8 cellular contexts compared by ENCODE assay signal in the genomic region with DNA sequence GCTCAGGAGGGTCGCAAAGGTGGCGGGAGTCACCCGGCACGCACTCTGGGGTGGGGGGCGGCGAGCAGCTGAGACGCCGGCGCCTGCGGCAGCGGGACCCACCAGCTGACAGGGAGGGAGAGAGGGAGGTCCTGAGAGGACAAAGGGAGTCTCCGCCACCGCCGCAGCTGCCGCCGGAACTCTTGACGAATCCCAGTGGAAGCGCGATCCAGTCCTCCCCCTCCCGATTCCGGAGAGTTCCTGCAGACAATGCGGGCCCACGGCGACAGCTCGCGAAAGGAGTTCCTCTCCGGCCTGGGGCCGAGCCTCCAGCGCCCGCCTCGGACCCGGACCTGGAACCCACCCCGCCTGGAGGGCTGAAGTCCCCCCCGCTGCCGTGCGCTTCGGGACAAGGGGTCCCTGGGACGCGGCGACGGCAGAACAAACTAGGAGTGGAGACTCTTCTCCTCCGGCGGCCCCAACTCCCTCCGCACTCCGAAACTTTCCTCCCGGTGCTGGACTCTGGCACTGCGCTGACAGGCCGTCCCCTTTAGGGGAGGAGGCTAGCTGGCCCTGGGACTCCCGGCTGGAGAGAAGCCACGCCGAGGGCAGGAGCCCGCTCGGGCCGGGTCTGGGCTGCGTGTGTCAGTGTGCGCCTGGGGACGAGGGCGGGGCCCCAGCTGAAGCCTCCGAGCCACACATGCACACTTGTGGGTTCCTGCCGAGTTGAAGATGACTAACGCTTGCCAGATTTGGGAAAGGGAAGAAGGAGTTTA. TPM values are rescaled to one million over a fixed set of nuclear protein-coding genes. Genes with fewer than 3 reads are reported as not detected.
DNase-seq lines count a peak whose midpoint lies in the region; ATAC-seq and TF ChIP-seq lines count a peak whose summit lies in the region.

A gene (minus strand): TSS at position 623 of the 755 bp plus-strand sequence. CDS start 669 bp downstream, outside the sequence.

- H3K4me3 Mint-ChIP-seq in activated CD8-positive, alpha-beta T cell treated with anti-CD3 and anti-CD28 coated beads for 36 hours = peak within 1 kb of the TSS; percentile 88

- no peaks in the 10 kb centered on the region for H3K27me3 ChIP-seq in effector memory CD4-positive, alpha-beta T cell (replicated peaks; ENCODE audit: control insufficient read depth, insufficient read depth, low read length, poor library complexity, severe bottlenecking)

- POLR2A ChIA-PET in activated CD8-positive, alpha-beta T cell treated with anti-CD3 and anti-CD28 coated beads for 36 hours (lab: Charles Lee) = interaction anchor here (0.6 to 1.8 kb wide), 9 partner anchors 13 to 130 kb away, joined by 3 to 7 read pairs (median 4); no protein-coding TSS in a partner anchor

- intact Hi-C loops in activated CD8-positive, alpha-beta T cell treated with anti-CD3 and anti-CD28 coated beads for 36 hours (cut with micrococcal nuclease) = loop anchor here (5.0 kb wide), 2 partner anchors 55 to 65 kb away; no protein-coding TSS in a partner anchor

- peak within 1 kb of the TSS; percentile 89 for H3K27ac Mint-ChIP-seq in activated CD8-positive, alpha-beta T cell treated with anti-CD3 and anti-CD28 coated beads for 36 hours

- peaks cover 19% of the 10 kb centered on the region for H3K4me1 ChIP-seq in effector memory CD4-positive, alpha-beta T cell (ENCODE audit: control insufficient read depth, insufficient read depth, low read length, poor library complexity, severe bottlenecking)

- H3K9me3 Mint-ChIP-seq in activated CD8-positive, alpha-beta T cell treated with anti-CD3 and anti-CD28 coated beads for 36 hours = no peaks in the 10 kb centered on the region

- peak within 1 kb of the TSS; percentile 95 for H3K27ac ChIP-seq in effector memory CD4-positive, alpha-beta T cell (ENCODE audit: insufficient read depth, low read length, poor library complexity, severe bottlenecking)

- DNase-seq in AG09309 (ENCODE audit: low read depth) (peak; percentile 93), NCI-H526 treated with DMSO at 0.1 percent for 48 hours (lab: John Stamatoyannopoulos, UW) (peak; percentile 27), lung microvascular endothelial cell (ENCODE audit: low read depth in 2 of 2) (peak; percentile 87 to 89)
- peak; percentile 76 for DNase-seq in activated CD8-positive, alpha-beta T cell treated with anti-CD3 and anti-CD28 coated beads for 36 hours
- DNase-seq in effector memory CD4-positive, alpha-beta T cell = peak; percentile 48 to 64 (median 56)
- DNase-seq in stimulated activated CD8-positive, alpha-beta memory T cell treated with anti-CD3 and anti-CD28 coated beads, Interleukin-12 subunit alpha, Interleukin-12 subunit beta, amount 100 ng/mL, for 1 hour (ENCODE audit: low read depth) = peak; percentile 45

- H3K4me1 Mint-ChIP-seq in activated CD8-positive, alpha-beta T cell treated with anti-CD3 and anti-CD28 coated beads for 36 hours (ENCODE audit: low read depth) = peaks cover 72% of the 10 kb centered on the region

- peak within 1 kb of the TSS; percentile 96 for H3K4me3 ChIP-seq in AG09309 (ENCODE audit: control insufficient read depth, low read depth, low read length)
- peak within 1 kb of the TSS; percentile 93 for H3K4me3 ChIP-seq in effector memory CD4-positive, alpha-beta T cell (ENCODE audit: insufficient read depth, low read depth, low read length, poor library complexity, severe bottlenecking)

- peak; percentile 12 for TF ChIP-seq CTCF in AG09309 (IDR thresholded peaks at IDR 0.05; ENCODE audit: control insufficient read depth, insufficient read depth, low read depth, low read length, missing control alignments)
- no peak for TF ChIP-seq CTCF in activated CD8-positive, alpha-beta T cell treated with anti-CD3 and anti-CD28 coated beads for 36 hours (IDR thresholded peaks at IDR 0.05)

- no peaks in the 10 kb centered on the region for H3K9me3 ChIP-seq in effector memory CD4-positive, alpha-beta T cell (ENCODE audit: control insufficient read depth, low read length)

- no peaks in the 10 kb centered on the region for H3K27me3 Mint-ChIP-seq in activated CD8-positive, alpha-beta T cell treated with anti-CD3 and anti-CD28 coated beads for 36 hours

- peaks cover 5% of the 10 kb centered on the region for H3K36me3 Mint-ChIP-seq in activated CD8-positive, alpha-beta T cell treated with anti-CD3 and anti-CD28 coated beads for 36 hours (ENCODE audit: low read depth)

- no peaks in the 10 kb centered on the region for H3K36me3 ChIP-seq in effector memory CD4-positive, alpha-beta T cell (ENCODE audit: control insufficient read depth, insufficient read depth, low read length)

- ATAC-seq in GM18868 (IDR thresholded peaks at IDR 0.05; ENCODE audit: unreplicated experiment) (peak; percentile 63), HG03103 (IDR thresholded peaks at IDR 0.05; ENCODE audit: low read depth, unreplicated experiment) (peak; percentile 61)
- ATAC-seq in activated CD8-positive, alpha-beta T cell treated with anti-CD3 and anti-CD28 coated beads for 36 hours = peak; percentile 69

- CTCF ChIA-PET in activated CD8-positive, alpha-beta T cell treated with anti-CD3 and anti-CD28 coated beads for 36 hours (lab: Charles Lee) = interaction anchor here (0.9 to 3.4 kb wide), 5 partner anchors 13 to 155 kb away, joined by 3 to 25 read pairs (median 4); no protein-coding TSS in a partner anchor

RNA-seq across cellular contexts. Expression of the gene that starts here (rescaled TPM):
- 1 to 10 TPM; 3.0 to 3.6 TPM for total RNA-seq in activated CD8-positive, alpha-beta T cell treated with anti-CD3 and anti-CD28 coated beads for 36 hours
- total RNA-seq in lung microvascular endothelial cell = 16.6 and 21.0 TPM in 2 replicates

Comparison
In these comparisons a context has a peak if more than half of its experiments do, and no peak if none do; other contexts are left out.
1. Peak in every context shown above with its lines: DNase-seq, ATAC-seq, H3K4me3 ChIP-seq and H3K27ac ChIP-seq.
2. DNase-seq: peak in every context shown above with its lines; median percentile 93 in AG09309; 88 in lung microvascular endothelial cell; 76 in activated CD8-positive, alpha-beta T cell treated with anti-CD3 and anti-CD28 coated beads for 36 hours; 56 in effector memory CD4-positive, alpha-beta T cell; 45 in stimulated activated CD8-positive, alpha-beta memory T cell treated with anti-CD3 and anti-CD28 coated beads, Interleukin-12 subunit alpha, Interleukin-12 subunit beta, amount 100 ng/mL, for 1 hour; 27 in NCI-H526 treated with DMSO at 0.1 percent for 48 hours.